8 cellular contexts compared by ENCODE assay signal in genomic region chr5:141923443-141924313, GRCh38. TPM values are rescaled to one million over a fixed set of nuclear protein-coding genes. Genes with fewer than 3 reads are reported as not detected.
DNase-seq lines count a peak whose midpoint lies in the region; ATAC-seq and TF ChIP-seq lines count a peak whose summit lies in the region.

Gene DELE1 (plus strand): TSS chr5:141923871. CDS start chr5:141923942, 71 bp downstream.

- H3K27me3 ChIP-seq in DOHH2 (ENCODE audit: control insufficient read depth, low read length): no peaks in the 10 kb centered on the region
- no peaks in the 10 kb centered on the region for H3K27me3 ChIP-seq in Karpas-422 (ENCODE audit: low read length)
- no peaks in the 10 kb centered on the region for H3K27me3 ChIP-seq in RWPE2 (ENCODE audit: insufficient read depth, poor library complexity, severe bottlenecking)

- H3K4me1 ChIP-seq in DOHH2 (ENCODE audit: control insufficient read depth, low read length) (peaks cover 14% of the 10 kb centered on the region), Karpas-422 (ENCODE audit: low read length) (peaks cover 12% of the 10 kb centered on the region), RWPE2 (ENCODE audit: insufficient read depth, poor library complexity, severe bottlenecking) (no peaks in the 10 kb centered on the region)

- H3K36me3 ChIP-seq in DOHH2 (ENCODE audit: control insufficient read depth, low read length) (peaks cover 32% of the 10 kb centered on the region), Karpas-422 (ENCODE audit: insufficient read depth, low read length) (peaks cover 23% of the 10 kb centered on the region; the same call in 1 of the 2 replicates), RWPE2 (ENCODE audit: low read depth) (peaks cover 45% of the 10 kb centered on the region)

- no peaks in the 10 kb centered on the region for H3K9me3 Mint-ChIP-seq in activated T-helper 2 cell treated with anti-CD3 and anti-CD28 coated beads, Interferon-gamma antibody, Interleukin-2, Interleukin-4, amounts not matched to agents 10 μg/mL and 5 μg/mL and 100 μg/mL, durations not matched to agents 14 hours and 24 hours and 36 hours
- H3K9me3 Mint-ChIP-seq in natural killer cell: no peaks in the 10 kb centered on the region

- H4K20me1 ChIP-seq in DOHH2 (ENCODE audit: control insufficient read depth, insufficient read depth, low read depth, low read length) (no peaks in the 10 kb centered on the region), Karpas-422 (ENCODE audit: insufficient read depth, low read depth, low read length) (0 out of 2 replicates have a peak, but pooled peaks cover 3% of the 10 kb centered on the region)

- peak within 1 kb of the TSS; percentile 99 for H3K9ac ChIP-seq in Karpas-422 (ENCODE audit: low read length)

- H3K27ac Mint-ChIP-seq in activated T-helper 2 cell treated with anti-CD3 and anti-CD28 coated beads, Interferon-gamma antibody, Interleukin-2, Interleukin-4, amounts not matched to agents 10 μg/mL and 5 μg/mL and 100 μg/mL, durations not matched to agents 14 hours and 24 hours and 36 hours: peak within 1 kb of the TSS; percentile 89
- peak within 1 kb of the TSS; percentile 97 for H3K27ac Mint-ChIP-seq in natural killer cell

- H3K4me1 Mint-ChIP-seq in activated T-helper 2 cell treated with anti-CD3 and anti-CD28 coated beads, Interferon-gamma antibody, Interleukin-2, Interleukin-4, amounts not matched to agents 10 μg/mL and 5 μg/mL and 100 μg/mL, durations not matched to agents 14 hours and 24 hours and 36 hours (ENCODE audit: low read depth): peaks cover 13% of the 10 kb centered on the region
- peaks cover 18 to 34% of the 10 kb centered on the region in 2 donors for H3K4me1 Mint-ChIP-seq in natural killer cell

- TF ChIP-seq CTCF in DOHH2 (IDR thresholded peaks at IDR 0.05; ENCODE audit: low read depth, low read length, poor library complexity, severe bottlenecking) (no peak), RWPE2 (IDR thresholded peaks at IDR 0.05; ENCODE audit: poor library complexity, severe bottlenecking) (no peak), fibroblast of mammary gland (conservative IDR thresholded peaks at IDR 0.05; ENCODE audit: control insufficient read depth, insufficient read depth, low read depth, low read length) (no peak), natural killer cell (IDR thresholded peaks at IDR 0.05) (no peak)

- peak within 1 kb of the TSS; percentile 97 for H3K4me2 ChIP-seq in DOHH2 (ENCODE audit: low read length)
- H3K4me2 ChIP-seq in Karpas-422 (ENCODE audit: low read depth, low read length, poor library complexity, severe bottlenecking): peak within 1 kb of the TSS; percentile 96

- DNase-seq in Karpas-422 (peak; percentile 97), RWPE2 (ENCODE audit: low spot score) (peak; percentile 96), fibroblast of mammary gland (ENCODE audit: low read depth) (peak; percentile 92), natural killer cell (peak; percentile 86)
- DNase-seq in activated T-helper 2 cell treated with anti-CD3 and anti-CD28 coated beads, Interferon-gamma antibody, Interleukin-2, Interleukin-4, amounts not matched to agents 10 μg/mL and 5 μg/mL and 100 μg/mL, durations not matched to agents 14 hours and 24 hours and 36 hours (ENCODE audit: low spot score): peak; percentile 91
- DNase-seq in stimulated activated naive CD4-positive, alpha-beta T cell treated with Interleukin-2 at 50 U/mL for 16 hours (lab: John Stamatoyannopoulos, UW): peak; percentile 91

- intact Hi-C loops in activated T-helper 2 cell treated with anti-CD3 and anti-CD28 coated beads, Interferon-gamma antibody, Interleukin-2, Interleukin-4, amounts not matched to agents 10 μg/mL and 5 μg/mL and 100 μg/mL, durations not matched to agents 14 hours and 24 hours and 36 hours (cut with micrococcal nuclease): loop anchor here (1.0 to 5.0 kb wide), 4 partner anchors 37 to 184 kb away; partner anchors contain the start of genes NDFIP1 and RNF14
- intact Hi-C loops in natural killer cell (cut with micrococcal nuclease): loop anchor here (1.0 to 2.0 kb wide), 3 partner anchors 37 to 75 kb away; partner anchors contain the start of gene RNF14

- H3K79me2 ChIP-seq in DOHH2 (ENCODE audit: control insufficient read depth, low read length) (peaks cover 18% of the 10 kb centered on the region), Karpas-422 (ENCODE audit: low read length) (peaks cover 22% of the 10 kb centered on the region)

- H3K4me3 ChIP-seq in DOHH2 (ENCODE audit: low read length): peak within 1 kb of the TSS; percentile 93
- peak within 1 kb of the TSS; percentile 97 for H3K4me3 ChIP-seq in Karpas-422 (ENCODE audit: low read length)
- H3K4me3 ChIP-seq in RWPE2 (ENCODE audit: severe bottlenecking): peak within 1 kb of the TSS; percentile 89
- peak within 1 kb of the TSS; percentile 70 for H3K4me3 ChIP-seq in fibroblast of mammary gland (ENCODE audit: control insufficient read depth, low read depth, low read length)

- H3K9me3 ChIP-seq in DOHH2 (ENCODE audit: control insufficient read depth, insufficient read depth, low read length) (no peaks in the 10 kb centered on the region), Karpas-422 (ENCODE audit: low read length) (no peaks in the 10 kb centered on the region), RWPE2 (ENCODE audit: severe bottlenecking) (no peaks in the 10 kb centered on the region)

- H3K9me2 ChIP-seq in DOHH2 (replicated peaks; ENCODE audit: control insufficient read depth, low read length) (no peaks in the 10 kb centered on the region), Karpas-422 (replicated peaks; ENCODE audit: insufficient read depth, low read length) (no peaks in the 10 kb centered on the region)

- H2AFZ ChIP-seq in Karpas-422 (ENCODE audit: low read length): peak within 1 kb of the TSS; percentile 68; the same call in 1 of the 2 replicates

- peak; percentile 98 for ATAC-seq in GM21825 (IDR thresholded peaks at IDR 0.05; ENCODE audit: unreplicated experiment)
- peak; percentile 96 for ATAC-seq in RWPE2 (ENCODE audit: low read depth)
- ATAC-seq in natural killer cell: peak; percentile 96 to 98 (median 96)

- H3K27me3 Mint-ChIP-seq in activated T-helper 2 cell treated with anti-CD3 and anti-CD28 coated beads, Interferon-gamma antibody, Interleukin-2, Interleukin-4, amounts not matched to agents 10 μg/mL and 5 μg/mL and 100 μg/mL, durations not matched to agents 14 hours and 24 hours and 36 hours (ENCODE audit: low read depth): no peaks in the 10 kb centered on the region
- peaks cover 0 to 4% of the 10 kb centered on the region in 2 donors for H3K27me3 Mint-ChIP-seq in natural killer cell (ENCODE audit: low read depth in 2 of 2)

- H3K27ac ChIP-seq in DOHH2 (ENCODE audit: low read depth, low read length) (peak within 1 kb of the TSS; percentile 76), Karpas-422 (ENCODE audit: low read length) (peak within 1 kb of the TSS; percentile 88), RWPE2 (ENCODE audit: poor library complexity, severe bottlenecking) (peak within 1 kb of the TSS; percentile 65)

- peak within 1 kb of the TSS; percentile 88 for H3K4me3 Mint-ChIP-seq in activated T-helper 2 cell treated with anti-CD3 and anti-CD28 coated beads, Interferon-gamma antibody, Interleukin-2, Interleukin-4, amounts not matched to agents 10 μg/mL and 5 μg/mL and 100 μg/mL, durations not matched to agents 14 hours and 24 hours and 36 hours (ENCODE audit: low read depth)
- H3K4me3 Mint-ChIP-seq in natural killer cell: peak within 1 kb of the TSS; percentile 97

- peaks cover 5% of the 10 kb centered on the region; the same call in 1 of the 2 replicates for H3F3A ChIP-seq in DOHH2 (ENCODE audit: control insufficient read depth, insufficient read depth)

- H3K36me3 Mint-ChIP-seq in activated T-helper 2 cell treated with anti-CD3 and anti-CD28 coated beads, Interferon-gamma antibody, Interleukin-2, Interleukin-4, amounts not matched to agents 10 μg/mL and 5 μg/mL and 100 μg/mL, durations not matched to agents 14 hours and 24 hours and 36 hours (ENCODE audit: low read depth): peaks cover 38% of the 10 kb centered on the region
- no peaks in the 10 kb centered on the region for H3K36me3 Mint-ChIP-seq in natural killer cell

RNA-seq across cellular contexts. Expression of gene DELE1, which starts in this region (rescaled TPM):
- 100 and 124 TPM in 2 replicates for total RNA-seq in Karpas-422 (2014; rRNA removed; shearing (Covaris generic); ENCODE audit: low replicate concordance)
- total RNA-seq in activated T-helper 2 cell treated with anti-CD3 and anti-CD28 coated beads, Interferon-gamma antibody, Interleukin-2, Interleukin-4, amounts not matched to agents 10 μg/mL and 5 μg/mL and 100 μg/mL, durations not matched to agents 14 hours and 24 hours and 36 hours: 74.1 and 76.8 TPM in 2 replicates
- total RNA-seq in natural killer cell: 100 to 1,000 TPM; 106 to 125 (median 115) TPM

Comparison
In these comparisons a context has a peak if more than half of its experiments do, and no peak if none do; other contexts are left out.
1. Peak in every context shown above with its lines: DNase-seq, ATAC-seq, H3K4me3 ChIP-seq and H3K27ac ChIP-seq.